2 cellular contexts compared by ENCODE assay signal in genomic region chr16:85103096-85104079, GRCh38.
TF ChIP-seq lines count a peak whose summit lies in the region.

No MANE protein-coding gene starts in this region.

TF ChIP-seq in IMR-90, 13 proteins besides CTCF, POLR2A, EP300 and RAD21:
- no peak for TF ChIP-seq RCOR1 (IDR thresholded peaks at IDR 0.05; ENCODE audit: insufficient replicate concordance, low read length)
- no peak for TF ChIP-seq FOS (IDR thresholded peaks at IDR 0.05; ENCODE audit: low read depth, low read length)
- TF ChIP-seq NFE2L2 (IDR thresholded peaks at IDR 0.05; ENCODE audit: low read depth, low read length) = no peak
- TF ChIP-seq MXI1 (IDR thresholded peaks at IDR 0.05; ENCODE audit: borderline replicate concordance, low read depth, low read length) = no peak
- no peak for TF ChIP-seq BHLHE40 (IDR thresholded peaks at IDR 0.05; ENCODE audit: low read depth, low read length)
- TF ChIP-seq CEBPB (IDR thresholded peaks at IDR 0.05; ENCODE audit: low read depth, low read length) = no peak
- no peak for TF ChIP-seq SMC3 (IDR thresholded peaks at IDR 0.05; ENCODE audit: low read depth, low read length)
- TF ChIP-seq MAFK (IDR thresholded peaks at IDR 0.05; ENCODE audit: low read depth, low read length) = no peak
- no peak for TF ChIP-seq CHD1 (IDR thresholded peaks at IDR 0.05; ENCODE audit: low read depth, low read length)
- TF ChIP-seq MAZ (IDR thresholded peaks at IDR 0.05; ENCODE audit: borderline replicate concordance, low read depth, low read length) = no peak
- TF ChIP-seq RFX5 (IDR thresholded peaks at IDR 0.05; ENCODE audit: low read depth, low read length) = no peak
- no peak for TF ChIP-seq USF2 (IDR thresholded peaks at IDR 0.05; ENCODE audit: low read depth, low read length)

TF ChIP-seq in GM12878, 131 proteins besides CTCF, POLR2A, EP300 and RAD21:
- TF ChIP-seq KAT2A (conservative IDR thresholded peaks at IDR 0.05; ENCODE audit: control insufficient read depth, low read depth, low read length) = no peak
- no peak for TF ChIP-seq TCF3 (IDR thresholded peaks at IDR 0.05; ENCODE audit: borderline replicate concordance, insufficient read depth, low read depth, low read length)
- peak; percentile 61 for TF ChIP-seq PBX3 (IDR thresholded peaks at IDR 0.05; ENCODE audit: insufficient replicate concordance, low read depth, low read length)
- peak; percentile 41; the same call in 1 of the 2 replicates for TF ChIP-seq PKNOX1 (IDR thresholded peaks at IDR 0.05)
- no peak for TF ChIP-seq RAD51 (IDR thresholded peaks at IDR 0.05)
- no peak for TF ChIP-seq CHD2 (IDR thresholded peaks at IDR 0.05; ENCODE audit: borderline replicate concordance, low read depth, low read length)
- no peak for TF ChIP-seq PAX8 (IDR thresholded peaks at IDR 0.05)
- no peak for TF ChIP-seq SMAD1 (IDR thresholded peaks at IDR 0.05; ENCODE audit: low read depth, partially characterized antibody)
- peak; percentile 89; the same call in 1 of the 2 replicates for TF ChIP-seq SPI1 (IDR thresholded peaks at IDR 0.05; ENCODE audit: borderline replicate concordance, insufficient read depth, low read depth, low read length)
- peak in 1 of 2 experiments; percentile 21; a peak in 2 of 4 replicates for TF ChIP-seq IKZF2 (IDR thresholded peaks at IDR 0.05)
- TF ChIP-seq MYC (IDR thresholded peaks at IDR 0.05; ENCODE audit: insufficient read depth, insufficient read length, insufficient replicate concordance, low read length, severe bottlenecking) = no peak
- peak; percentile 98 for TF ChIP-seq ZNF24 (IDR thresholded peaks at IDR 0.05)
- TF ChIP-seq BHLHE40 (IDR thresholded peaks at IDR 0.05; ENCODE audit: borderline replicate concordance in 1 of 2, low read depth in 2 of 2, low read length in 1 of 2) = peak; percentile 49 to 73; a peak in 3 of 4 replicates
- TF ChIP-seq NR2F1 (conservative IDR thresholded peaks at IDR 0.05) = peak; percentile 40; the same call in 1 of the 2 replicates
- peak; percentile 46 for TF ChIP-seq IKZF1 (conservative IDR thresholded peaks at IDR 0.05)
- TF ChIP-seq DPF2 (IDR thresholded peaks at IDR 0.05) = peak; percentile 67
- 0 out of 2 replicates have a peak, but pooled peaks have one; percentile 24 for TF ChIP-seq RUNX3 (IDR thresholded peaks at IDR 0.05; ENCODE audit: low read length)
